9 cellular contexts compared by ENCODE assay signal in genomic region chr11:46295996-46296519, GRCh38. TPM values are rescaled to one million over a fixed set of nuclear protein-coding genes. Genes with fewer than 3 reads are reported as not detected.
DNase-seq lines count a peak whose midpoint lies in the region; ATAC-seq, FAIRE-seq and TF ChIP-seq lines count a peak whose summit lies in the region.
"Had no signal": no experiment of that assay in that cellular context is flagged by ENCODE, and none has a peak within 500 bp of the region (broad histone marks: within the 10 kb centered on the region; RNA-seq: fewer than 3 reads in every experiment).

No MANE protein-coding gene starts in this region.

- peak overlapping the region; percentile 89 to 97 for H4K8ac ChIP-seq in IMR-90 (ENCODE audit: low read depth in 2 of 2, low read length in 2 of 2)

- H3K4me3 ChIP-seq in A549 (0 out of 3 replicates have a peak overlapping the region, but pooled peaks have one; percentile 38), IMR-90 (ENCODE audit: insufficient read depth, low read depth, low read length) (peak overlapping the region; percentile 41), dorsolateral prefrontal cortex (peak overlapping the region; percentile 39 to 82 (median 64)), muscle layer of duodenum (ENCODE audit: low read depth in 1 of 2, low read length in 2 of 2) (peak overlapping the region; percentile 45 to 74)

- H3K4me2 ChIP-seq in A549: peak overlapping the region; percentile 68
- peak overlapping the region; percentile 90 for H3K4me2 ChIP-seq in IMR-90 (ENCODE audit: low read depth, low read length)

- dilution Hi-C loops in IMR-90 (cut with HindIII; ENCODE audit: low sequenced_read_pairs, unreplicated experiment): no loop called here

- H2AK5ac ChIP-seq in IMR-90 (ENCODE audit: low read depth, low read length): peak overlapping the region; percentile 99

- WGBS in A549 (ENCODE audit: missing lambda C conversion rate): 87% methylated on average over 21 of the region's 21 CpGs
- WGBS in IMR-90 (ENCODE audit: extremely low coverage in 2 of 2, insufficient read length in 1 of 2), 2 experiments: 6% methylated on average over 3 of the region's 21 CpGs; no CpG with 5 or more reads in 1 of the 2 experiments

- H3K27me3 ChIP-seq in IMR-90 (ENCODE audit: control insufficient read depth, insufficient read depth, low read length): no peaks in the 10 kb centered on the region
- H3K27me3 ChIP-seq in dorsolateral prefrontal cortex: peaks cover 0 to 30% (median 0%) of the 10 kb centered on the region in 45 donors
- no peaks in the 10 kb centered on the region for H3K27me3 ChIP-seq in muscle layer of duodenum (ENCODE audit: low read depth, low read length)

- H3K4ac ChIP-seq in IMR-90 (ENCODE audit: low read depth, low read length): peak overlapping the region; percentile 98

- DNase-seq in A549 (ENCODE audit: low read depth in 1 of 2, low spot score in 1 of 2) (no peak), IMR-90 (no peak), dorsolateral prefrontal cortex (no peak), COR-L47 (lab: John Stamatoyannopoulos, UW) (no peak), NCI-H748 treated with DMSO at 0.1 percent for 48 hours (lab: John Stamatoyannopoulos, UW) (no peak), caudate nucleus (lab: John Stamatoyannopoulos, UW) (no peak)
- DNase-seq: cortex of kidney had no signal

- H2BK120ac ChIP-seq in IMR-90 (ENCODE audit: low read depth, low read length): peak overlapping the region; percentile 98

- peak overlapping the region; percentile 78 for H2AFZ ChIP-seq in IMR-90 (replicated peaks; ENCODE audit: low read length, poor library complexity)

- FAIRE-seq in A549 (lab: Jason Lieb, UNC): no peak

- no peak for ATAC-seq in A549
- no peak for ATAC-seq in IMR-90 (ENCODE audit: low read depth)
- no peak for ATAC-seq in GM21619 (IDR thresholded peaks at IDR 0.05; ENCODE audit: unreplicated experiment)

- H3K23ac ChIP-seq in IMR-90 (ENCODE audit: low read depth, low read length): peak overlapping the region; percentile 99

- peak overlapping the region; percentile 83; the same call in 2 of the 3 replicates for H2BK15ac ChIP-seq in IMR-90 (ENCODE audit: low read depth, low read length)

- no peak for TF ChIP-seq EP300 in A549 (IDR thresholded peaks at IDR 0.05)

- peaks cover 36% of the 10 kb centered on the region for H4K20me1 ChIP-seq in IMR-90 (ENCODE audit: insufficient read depth, low read length)

- in situ Hi-C loops in IMR-90 (cut with MboI; ENCODE audit: low sequenced_read_pairs): no loop called here

- H3K79me1 ChIP-seq in IMR-90 (ENCODE audit: low read depth in 1 of 2, low read length in 2 of 2): peaks cover 27 to 71% of the 10 kb centered on the region in 2 experiments

- H3K9me3 ChIP-seq in A549: no peaks in the 10 kb centered on the region
- no peaks in the 10 kb centered on the region for H3K9me3 ChIP-seq in IMR-90 (ENCODE audit: control insufficient read depth, insufficient read depth, low read length)
- no peaks in the 10 kb centered on the region for H3K9me3 ChIP-seq in muscle layer of duodenum (ENCODE audit: control insufficient read depth in 1 of 2, low read length in 2 of 2)

- peak overlapping the region; percentile 99 for H4K91ac ChIP-seq in IMR-90 (ENCODE audit: insufficient read depth, low read depth, low read length)

- peaks cover 19% of the 10 kb centered on the region for H3K36me3 ChIP-seq in IMR-90 (ENCODE audit: control insufficient read depth, insufficient read depth, low read length)
- H3K36me3 ChIP-seq in muscle layer of duodenum (ENCODE audit: control insufficient read depth in 1 of 2, insufficient read depth in 2 of 2, low read length in 2 of 2): no peaks in the 10 kb centered on the region

- CTCF ChIA-PET in A549 (lab: Yijun Ruan, JAX) (interaction anchor here (0.9 to 31.4 kb wide), 6 partner anchors 9 to 51 kb away, joined by 3 to 872 read pairs (median 11); partner anchors contain the start of gene CREB3L1), IMR-90 (lab: Yijun Ruan, JAX) (interaction anchor here (0.9 to 3.9 kb wide), 5 partner anchors 9 to 57 kb away, joined by 3 to 31 read pairs (median 3); partner anchors contain the start of gene CREB3L1)

- H3K27ac ChIP-seq in A549 (peak overlapping the region in 1 of 2 experiments; percentile 84; a peak in 4 of 6 replicates), IMR-90 (ENCODE audit: insufficient read depth, low read length) (peak overlapping the region; percentile 98), dorsolateral prefrontal cortex (peak overlapping the region in 1 of 59 donors; percentile 36), muscle layer of duodenum (ENCODE audit: low read length) (no peak overlapping the region), caudate nucleus (ENCODE audit: low read depth, low read length) (no peak overlapping the region)

- H3K9ac ChIP-seq in IMR-90 (ENCODE audit: low read depth, low read length): peak overlapping the region; percentile 88

- peak overlapping the region; percentile 95 for H2BK20ac ChIP-seq in IMR-90 (ENCODE audit: low read depth, low read length)

- H4K5ac ChIP-seq in IMR-90 (ENCODE audit: low read depth, low read length): peak overlapping the region; percentile 94

- intact Hi-C loops in IMR-90 (cut with micrococcal nuclease): no loop called here
- intact Hi-C loops in dorsolateral prefrontal cortex (cut with DNase I): no loop called here

- peaks cover 64% of the 10 kb centered on the region for H3K4me1 ChIP-seq in A549
- peaks cover 65% of the 10 kb centered on the region for H3K4me1 ChIP-seq in IMR-90 (ENCODE audit: control insufficient read depth, insufficient read depth, low read length)
- H3K4me1 ChIP-seq in muscle layer of duodenum (ENCODE audit: control insufficient read depth in 1 of 2, insufficient read depth in 2 of 2, low read length in 2 of 2): peaks cover 0 to 29% of the 10 kb centered on the region in 2 donors

- peak overlapping the region; percentile 96 for H3K14ac ChIP-seq in IMR-90 (replicated peaks; ENCODE audit: low read depth, low read length)

- TF ChIP-seq CTCF in A549 (IDR thresholded peaks at IDR 0.05) (no peak), IMR-90 (conservative IDR thresholded peaks at IDR 0.05; ENCODE audit: low read depth, low read length) (no peak), dorsolateral prefrontal cortex (IDR thresholded peaks at IDR 0.05 in 54 of 56, conservative IDR thresholded peaks at IDR 0.05 in 2 of 56; ENCODE audit: low read depth in 1 of 56, partially characterized antibody in 56 of 56) (no peak)

- POLR2A ChIA-PET in A549 (lab: Yijun Ruan, JAX) (interaction anchor here (0.8 to 3.4 kb wide), 3 partner anchors 23 to 57 kb away, joined by 3 to 32 read pairs (median 3); no protein-coding TSS in a partner anchor), IMR-90 (lab: Charles Lee; ENCODE audit: unreplicated experiment) (interaction anchor here (0.6 to 2.3 kb wide), 7 partner anchors 14 to 58 kb away, joined by 3 to 14 read pairs (median 5); no protein-coding TSS in a partner anchor)

- no peak for TF ChIP-seq POLR2A in A549 (IDR thresholded peaks at IDR 0.05; ENCODE audit: low read length)
- no peak for TF ChIP-seq POLR2A in IMR-90 (IDR thresholded peaks at IDR 0.05; ENCODE audit: low read depth, low read length)

- H3K18ac ChIP-seq in IMR-90 (ENCODE audit: low read depth, low read length): peak overlapping the region; percentile 95

- peak overlapping the region; percentile 94 for H2BK5ac ChIP-seq in IMR-90 (ENCODE audit: low read depth, low read length, poor library complexity, severe bottlenecking)

- peak overlapping the region; percentile 93 for H3K56ac ChIP-seq in IMR-90 (ENCODE audit: extremely low read depth, insufficient read depth, low read length)

- peaks cover 29% of the 10 kb centered on the region for H3K9me1 ChIP-seq in IMR-90 (ENCODE audit: insufficient read depth, low read length)

- no peak for TF ChIP-seq RAD21 in A549 (conservative IDR thresholded peaks at IDR 0.05 in 1 of 2, IDR thresholded peaks at IDR 0.05 in 1 of 2)
- TF ChIP-seq RAD21 in IMR-90 (IDR thresholded peaks at IDR 0.05; ENCODE audit: low read length): no peak

- H2AK9ac ChIP-seq in IMR-90 (replicated peaks; ENCODE audit: low read depth, low read length, poor library complexity): peak overlapping the region; percentile 98

- no TSS peak for BruUV-seq in IMR-90 (replicated peaks; lab: Mats Ljungman, UMichigan)

TF ChIP-seq in IMR-90, 13 proteins besides CTCF, POLR2A, EP300 and RAD21:
- TF ChIP-seq RFX5 (IDR thresholded peaks at IDR 0.05; ENCODE audit: low read depth, low read length): no peak

RNA-seq across cellular contexts. Expression of gene CREB3L1, which starts 18.6 kb away (rescaled TPM):
- polyA plus RNA-seq in A549 (2011; rRNA removed) (0.48 and 0.61 TPM in 2 replicates), A549 (2017; fragmentation: RNase III; extraction: RNeasy Plus Mini Kit Qiagen cat#74134 plus additional on column Dnase treatment) (2.1 to 2.7 TPM (median 2.3 TPM) in 3 replicates), IMR-90 (2012; rRNA removed) (76.9 and 82.3 TPM in 2 replicates)
- polyA plus RNA-seq in A549 (2012; cell fraction: cytosol; rRNA removed): 0.24 and 0.45 TPM in 2 replicates
- polyA plus RNA-seq in A549 (2012; cell fraction: nucleus; rRNA removed): 0.56 and 0.86 TPM in 2 replicates
- 1.3 and 1.7 TPM in 2 replicates for polyA minus RNA-seq in A549 (2011; rRNA and poly(A)+ RNA removed)
- total RNA-seq in IMR-90 (2012; rRNA removed) (8.1 and 10.0 TPM in 2 replicates), dorsolateral prefrontal cortex (10 to 100 TPM in 4 of 120 experiments, 1 to 10 TPM in 116; 2.0 to 11.9 (median 4.6) TPM)
- 85.0 and 112 TPM in 2 replicates for polyA plus RNA-seq in IMR-90 (2012; cell fraction: cytosol; rRNA removed)
- 50.1 and 52.2 TPM in 2 replicates for polyA plus RNA-seq in IMR-90 (2012; cell fraction: nucleus; rRNA removed; ENCODE audit: low replicate concordance)

RNA-seq across cellular contexts. Expression of gene DGKZ, which starts 51.2 kb away (rescaled TPM):
- polyA plus RNA-seq in A549 (2011; rRNA removed) (12.8 and 14.5 TPM in 2 replicates), A549 (2017; fragmentation: RNase III; extraction: RNeasy Plus Mini Kit Qiagen cat#74134 plus additional on column Dnase treatment) (28.4 to 30.7 TPM (median 28.4 TPM) in 3 replicates), IMR-90 (2012; rRNA removed) (62.0 and 68.0 TPM in 2 replicates)
- polyA plus RNA-seq in A549 (2012; cell fraction: cytosol; rRNA removed): 37.4 and 55.9 TPM in 2 replicates
- 133 and 174 TPM in 2 replicates for polyA plus RNA-seq in A549 (2012; cell fraction: nucleus; rRNA removed)
- polyA minus RNA-seq in A549 (2011; rRNA and poly(A)+ RNA removed): 22.7 and 37.4 TPM in 2 replicates
- total RNA-seq in IMR-90 (2012; rRNA removed) (43.0 and 46.8 TPM in 2 replicates), dorsolateral prefrontal cortex (100 to 1,000 TPM; 142 to 475 (median 319) TPM)
- 52.8 and 75.7 TPM in 2 replicates for polyA plus RNA-seq in IMR-90 (2012; cell fraction: cytosol; rRNA removed)
- 126 and 364 TPM in 2 replicates for polyA plus RNA-seq in IMR-90 (2012; cell fraction: nucleus; rRNA removed; ENCODE audit: low replicate concordance)
